Comparison of ENCODE assay signal across 8 cellular contexts in genomic region chr1:27235827-27236226, GRCh38. TPM values are rescaled to one million over a fixed set of nuclear protein-coding genes. Genes with fewer than 3 reads are reported as not detected.
DNase-seq lines count a peak whose midpoint lies in the region; ATAC-seq, FAIRE-seq and TF ChIP-seq lines count a peak whose summit lies in the region.

No MANE protein-coding gene starts in this region.

- in situ Hi-C loops in HepG2 (cut with HindIII; ENCODE audit: extremely low pct_ligation_motif_present, low pct_unique_long_range_greater_than_20kb) = no loop called here

- peak overlapping the region; percentile 97 for H3K4me3 Mint-ChIP-seq in activated naive CD4-positive, alpha-beta T cell treated with anti-CD3 and anti-CD28 coated beads, Interleukin-2, amount 50 U/mL, for 24 hours
- H3K4me3 Mint-ChIP-seq in activated naive CD8-positive, alpha-beta T cell = peak overlapping the region; percentile 96

- CTCF ChIA-PET in HepG2 (lab: Yijun Ruan, JAX; ENCODE audit: low intra/inter-chr PET ratio, low total read pairs) = no interaction called here

- no peak for TF ChIP-seq RAD21 in HepG2 (CRISPR knock-in tag; IDR thresholded peaks at IDR 0.05)

- no peaks in the 10 kb centered on the region for H3K27me3 Mint-ChIP-seq in activated naive CD4-positive, alpha-beta T cell treated with anti-CD3 and anti-CD28 coated beads, Interleukin-2, amount 50 U/mL, for 24 hours
- no peaks in the 10 kb centered on the region for H3K27me3 Mint-ChIP-seq in activated naive CD8-positive, alpha-beta T cell

- H3K27ac ChIP-seq in HepG2 (ENCODE audit: extremely low read length, insufficient read depth, low read length) (no peak overlapping the region), upper lobe of right lung (peak overlapping the region; percentile 6)

- 26% methylated on average over 7 of the region's 7 CpGs for WGBS in HepG2 (ENCODE audit: low lambda C conversion rate)

- no peak overlapping the region for H2AFZ ChIP-seq in HepG2 (ENCODE audit: low read length)

- DNase-seq in activated naive CD4-positive, alpha-beta T cell treated with anti-CD3 and anti-CD28 coated beads, Interleukin-2, amount 50 U/mL, for 16 hours = no peak
- DNase-seq in HepG2 (ENCODE audit: low spot score) (no peak), upper lobe of right lung (no peak), NCI-H1092 treated with DMSO at 0.1 percent for 48 hours (lab: John Stamatoyannopoulos, UW) (no peak)
- DNase-seq in activated CD8-positive, alpha-beta memory T cell treated with anti-CD3 and anti-CD28 coated beads, Interleukin-2, amount 50 U/mL, for 48 hours = no peak

- no TSS peak for BruUV-seq in HepG2 (replicated peaks; lab: Mats Ljungman, UMichigan)

- H3K4me1 Mint-ChIP-seq in activated naive CD4-positive, alpha-beta T cell treated with anti-CD3 and anti-CD28 coated beads, Interleukin-2, amount 50 U/mL, for 24 hours = peaks cover 29% of the 10 kb centered on the region
- H3K4me1 Mint-ChIP-seq in activated naive CD8-positive, alpha-beta T cell (ENCODE audit: low read depth) = peaks cover 34% of the 10 kb centered on the region

- H3K27me3 ChIP-seq in HepG2 (ENCODE audit: control insufficient read depth in 1 of 2, insufficient read depth in 2 of 2, low read length in 2 of 2) (no peaks in the 10 kb centered on the region), upper lobe of right lung (no peaks in the 10 kb centered on the region)

- peaks cover 11% of the 10 kb centered on the region for H3K79me2 ChIP-seq in HepG2 (ENCODE audit: insufficient read depth, low read length)

- peak overlapping the region; percentile 86 for H3K4me2 ChIP-seq in HepG2 (ENCODE audit: low read depth, low read length)

- no peak for TF ChIP-seq CTCF in HepG2 (CRISPR knock-in tag; IDR thresholded peaks at IDR 0.05)
- TF ChIP-seq CTCF in upper lobe of right lung (IDR thresholded peaks at IDR 0.05) = no peak

- no peak for TF ChIP-seq EP300 in HepG2 (IDR thresholded peaks at IDR 0.05; ENCODE audit: low read depth in 2 of 2, low read length in 2 of 2)
- no peak for TF ChIP-seq EP300 in HepG2 (CRISPR knock-in tag; IDR thresholded peaks at IDR 0.05; ENCODE audit: borderline replicate concordance)

- POLR2A ChIA-PET in HepG2 (lab: Yijun Ruan, JAX) = no interaction called here

- no peaks in the 10 kb centered on the region for H4K20me1 ChIP-seq in HepG2 (ENCODE audit: insufficient read depth, low read length)

- no peaks in the 10 kb centered on the region for H3K9me3 Mint-ChIP-seq in activated naive CD4-positive, alpha-beta T cell treated with anti-CD3 and anti-CD28 coated beads, Interleukin-2, amount 50 U/mL, for 24 hours
- no peaks in the 10 kb centered on the region for H3K9me3 Mint-ChIP-seq in activated naive CD8-positive, alpha-beta T cell (ENCODE audit: low read depth)

- peak overlapping the region; percentile 99 for H3K27ac Mint-ChIP-seq in activated naive CD4-positive, alpha-beta T cell treated with anti-CD3 and anti-CD28 coated beads, Interleukin-2, amount 50 U/mL, for 24 hours
- H3K27ac Mint-ChIP-seq in activated naive CD8-positive, alpha-beta T cell = peak overlapping the region; percentile 87

- ATAC-seq in HepG2 (no peak), upper lobe of right lung (no peak), HG02852 (IDR thresholded peaks at IDR 0.05; ENCODE audit: unreplicated experiment) (no peak)

- H3K36me3 ChIP-seq in HepG2 (replicated peaks in 1 of 2; ENCODE audit: control insufficient read depth in 1 of 2, insufficient read depth in 2 of 2, low read length in 2 of 2) (no peaks in the 10 kb centered on the region), upper lobe of right lung (no peaks in the 10 kb centered on the region)

- H3K36me3 Mint-ChIP-seq in activated naive CD4-positive, alpha-beta T cell treated with anti-CD3 and anti-CD28 coated beads, Interleukin-2, amount 50 U/mL, for 24 hours = no peaks in the 10 kb centered on the region
- no peaks in the 10 kb centered on the region for H3K36me3 Mint-ChIP-seq in activated naive CD8-positive, alpha-beta T cell

- H3K9me3 ChIP-seq in HepG2 (ENCODE audit: low read length) = no peaks in the 10 kb centered on the region
- H3K9me3 ChIP-seq in upper lobe of right lung = no peaks in the 10 kb centered on the region

- H3K4me3 ChIP-seq in HepG2 (replicated peaks in 1 of 3; ENCODE audit: insufficient read depth in 1 of 3, low read depth in 2 of 3, low read length in 3 of 3) = peak overlapping the region; percentile 51 to 85 (median 77)
- H3K4me3 ChIP-seq in upper lobe of right lung = peak overlapping the region; percentile 80

- H3K4me1 ChIP-seq in HepG2 (ENCODE audit: insufficient read depth, low read length) (peaks cover 20% of the 10 kb centered on the region), upper lobe of right lung (peaks cover 26% of the 10 kb centered on the region)

- intact Hi-C loops in HepG2 (cut with micrococcal nuclease; ENCODE audit: unreplicated experiment) (loop anchor here (1.0 kb wide), 1 partner anchor 134 kb away; no protein-coding TSS in a partner anchor), upper lobe of right lung (cut with DNase I) (no loop called here)

- no peak for TF ChIP-seq POLR2A in HepG2 (IDR thresholded peaks at IDR 0.05; ENCODE audit: insufficient read depth in 1 of 2, low read depth in 2 of 2, low read length in 2 of 2)

- FAIRE-seq in HepG2 (lab: Jason Lieb, UNC) = peak; percentile 26

- H3K9ac ChIP-seq in HepG2 (ENCODE audit: insufficient read depth, low read depth, low read length) = peak overlapping the region; percentile 59; the same call in 1 of the 2 replicates

TF ChIP-seq in HepG2, 621 proteins besides CTCF, POLR2A, EP300 and RAD21:
- TF ChIP-seq CEBPB (IDR thresholded peaks at IDR 0.05; ENCODE audit: borderline replicate concordance, low read depth, low read length) (peak; percentile 54; the same call in 1 of the 2 replicates), THAP9 (CRISPR knock-in tag; IDR thresholded peaks at IDR 0.05; ENCODE audit: borderline replicate concordance) (no peak)

RNA-seq across cellular contexts. Expression of gene WDTC1, which starts 1.4 kb away (rescaled TPM):
- total RNA-seq in HepG2 (2016; rRNA removed; fragmentation: Illumina TruSeq; extraction: Trizol) (5.5 and 7.7 TPM in 2 replicates), upper lobe of right lung (44.1 TPM)
- total RNA-seq in HepG2 (2016; cell fraction: cytosol; rRNA removed; fragmentation: Illumina TruSeq; extraction: Trizol; ENCODE audit: low read depth) = 2.2 and 2.3 TPM in 2 replicates
- 6.1 and 6.4 TPM in 2 replicates for total RNA-seq in HepG2 (2016; cell fraction: insoluble cytoplasmic fraction; rRNA removed; fragmentation: Illumina TruSeq; extraction: Trizol)
- 10.0 and 10.7 TPM in 2 replicates for total RNA-seq in HepG2 (2016; cell fraction: membrane; rRNA removed; fragmentation: Illumina TruSeq; extraction: Trizol)
- total RNA-seq in HepG2 (2016; cell fraction: nucleus; rRNA removed; fragmentation: Illumina TruSeq; extraction: Trizol) = 3.9 and 4.5 TPM in 2 replicates
- 5.5 and 7.1 TPM in 2 replicates for polyA plus RNA-seq in HepG2 (2011; rRNA removed)
- 3.8 and 4.1 TPM in 2 replicates for polyA plus RNA-seq in HepG2 (2011; cell fraction: cytosol; rRNA removed)
- 8.1 and 9.1 TPM in 2 replicates for polyA plus RNA-seq in HepG2 (2011; cell fraction: nucleus; rRNA removed)
- polyA plus RNA-seq in HepG2 (2012) = 10.2 and 12.4 TPM in 2 replicates
- polyA plus RNA-seq in HepG2 (2016; cell fraction: cytosol; fragmentation: Illumina TruSeq; extraction: Trizol; ENCODE audit: low read depth) = 2.4 TPM in 2 replicates
- polyA plus RNA-seq in HepG2 (2016; cell fraction: insoluble cytoplasmic fraction; fragmentation: Illumina TruSeq; extraction: Trizol; ENCODE audit: low read depth) = 6.3 and 8.9 TPM in 2 replicates
- 8.9 and 9.3 TPM in 2 replicates for polyA plus RNA-seq in HepG2 (2016; cell fraction: membrane; fragmentation: Illumina TruSeq; extraction: Trizol; ENCODE audit: low read depth)
- 6.3 and 6.8 TPM in 2 replicates for polyA plus RNA-seq in HepG2 (2016; cell fraction: nucleus; fragmentation: Illumina TruSeq; extraction: Trizol; ENCODE audit: insufficient read depth, low read depth)
- polyA minus RNA-seq in HepG2 (2011; rRNA and poly(A)+ RNA removed; ENCODE audit: low replicate concordance) = 11.5 and 12.8 TPM in 2 replicates
- polyA minus RNA-seq in HepG2 (2011; cell fraction: cytosol; rRNA and poly(A)+ RNA removed) = 3.9 and 4.7 TPM in 2 replicates
- polyA minus RNA-seq in HepG2 (2011; cell fraction: nucleus; rRNA and poly(A)+ RNA removed) = 3.7 and 4.8 TPM in 2 replicates
